Comparison of ENCODE assay signal across 25 cellular contexts in the genomic region with DNA sequence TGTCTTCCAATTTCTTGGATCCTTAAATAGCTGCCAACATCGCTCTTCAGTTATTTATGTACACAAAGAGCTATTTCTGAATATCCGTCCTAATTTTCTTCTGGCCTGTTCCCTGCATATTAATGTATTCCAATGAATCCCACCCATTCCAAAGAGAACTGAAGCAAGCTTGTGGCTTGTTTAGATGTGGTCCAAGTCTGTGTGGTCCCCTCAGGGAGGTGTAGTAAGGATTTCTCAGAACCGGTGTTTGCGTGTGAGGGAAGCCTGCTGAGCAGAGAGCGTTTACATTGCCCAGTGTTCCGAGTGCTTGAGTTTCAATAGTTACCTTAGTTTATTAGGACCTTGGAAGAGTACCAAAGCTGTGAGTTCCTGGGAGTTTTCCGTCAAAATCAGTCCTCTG. TPM values are rescaled to one million over a fixed set of nuclear protein-coding genes. Genes with fewer than 3 reads are reported as not detected.
A peak's percentile ranks its signal among the peaks of the same experiment; 100 is the strongest.
DNase-seq lines count a peak whose midpoint lies in the region; ATAC-seq, FAIRE-seq and TF ChIP-seq lines count a peak whose summit lies in the region.
"Had no signal": no experiment of that assay in that cellular context is flagged by ENCODE, and none has a peak within 500 bp of the region (broad histone marks: within the 10 kb centered on the region; RNA-seq: fewer than 3 reads in every experiment).

No MANE protein-coding gene starts in this region.

- H3K36me3 ChIP-seq in lower lobe of right lung: no peaks in the 10 kb centered on the region
- H3K36me3 ChIP-seq: ovary, transverse colon, WERI-Rb-1 had no signal

- TF ChIP-seq EP300 in Ishikawa (IDR thresholded peaks at IDR 0.05; ENCODE audit: borderline replicate concordance): peak; percentile 90

- DNase-seq in choroid plexus epithelial cell (ENCODE audit: low read depth) (peak; percentile 54), lower lobe of right lung (no peak), frontal cortex (ENCODE audit: low spot score in 2 of 2) (no peak), GM12892 (ENCODE audit: insufficient read length) (no peak)
- no peak for DNase-seq in activated effector memory CD4-positive, alpha-beta T cell treated with anti-CD3 and anti-CD28 coated beads, Interleukin-2, amount 50 U/mL, for 16 hours
- DNase-seq: activated CD4-positive, alpha-beta T cell treated with anti-CD3 and anti-CD28 coated beads, Interleukin-2, amount 50 U/mL, for 48 hours; activated naive CD4-positive, alpha-beta T cell treated with anti-CD3 and anti-CD28 coated beads, Interleukin-2, amount 50 U/mL, for 16 hours; COR-L47; dermis blood vessel endothelial cell; EL; foreskin melanocyte; HFFc6; MV-4-11; NCI-H187; ovary; SHP77; stimulated activated naive CD4-positive, alpha-beta T cell treated with Interleukin-2 at 50 U/mL for 16 hours; transverse colon; WERI-Rb-1 had no signal

- intact Hi-C loops in lower lobe of right lung (cut with DNase I): no loop called here

- H3K9me3 ChIP-seq in lower lobe of right lung: no peaks in the 10 kb centered on the region
- H3K9me3 ChIP-seq: ovary, transverse colon had no signal

- no peak overlapping the region for H3K4me3 ChIP-seq in choroid plexus epithelial cell (ENCODE audit: low read depth, low read length)
- H3K4me3 ChIP-seq in lower lobe of right lung: no peak overlapping the region
- H3K4me3 ChIP-seq: K562, lung, ovary, transverse colon had no signal

- TF ChIP-seq CTCF in C4-2B (conservative IDR thresholded peaks at IDR 0.05): no peak
- TF ChIP-seq CTCF in choroid plexus epithelial cell (conservative IDR thresholded peaks at IDR 0.05; ENCODE audit: low read depth, low read length): no peak
- TF ChIP-seq CTCF in lower lobe of right lung (IDR thresholded peaks at IDR 0.05): no peak

- no peak for TF ChIP-seq POLR2A in GM12892 (IDR thresholded peaks at IDR 0.05; ENCODE audit: low read depth, low read length)

- no peaks in the 10 kb centered on the region for H3K27me3 ChIP-seq in lower lobe of right lung (ENCODE audit: low read depth)
- H3K27me3 ChIP-seq: ovary, transverse colon had no signal

- no peak for FAIRE-seq in frontal cortex (lab: Jason Lieb, UNC)
- no peak for FAIRE-seq in GM12892 (lab: Jason Lieb, UNC)
- FAIRE-seq: GM18507, K562 had no signal

- ATAC-seq in lower lobe of right lung (peak in 1 of 2 donors; percentile 41), GM21737 (IDR thresholded peaks at IDR 0.05; ENCODE audit: unreplicated experiment) (no peak)
- ATAC-seq: K562 had no signal

- 0 out of 2 replicates have a peak, but pooled peaks have one; percentile 6 for TF ChIP-seq RAD21 in Ishikawa (IDR thresholded peaks at IDR 0.05; ENCODE audit: low read depth)

- H3K4me1 ChIP-seq in lower lobe of right lung: peaks cover 74% of the 10 kb centered on the region

- H3K27ac ChIP-seq in C4-2B: peak overlapping the region; percentile 55; the same call in 1 of the 2 replicates
- H3K27ac ChIP-seq in lower lobe of right lung: peak overlapping the region; percentile 51
- H3K27ac ChIP-seq: ovary, WERI-Rb-1 had no signal

TF ChIP-seq in Ishikawa, 13 proteins besides CTCF, POLR2A, EP300 and RAD21:
- TF ChIP-seq TEAD4 (IDR thresholded peaks at IDR 0.05) (peak; percentile 54), CREB1 (IDR thresholded peaks at IDR 0.05; ENCODE audit: low read depth) (no peak), TCF12 (IDR thresholded peaks at IDR 0.05; ENCODE audit: low read depth) (peak; percentile 75; the same call in 1 of the 2 replicates), ZBTB7A (IDR thresholded peaks at IDR 0.05; ENCODE audit: low read depth) (no peak), CEBPB (IDR thresholded peaks at IDR 0.05) (no peak), REST (IDR thresholded peaks at IDR 0.05; ENCODE audit: low read depth) (no peak), FOXM1 (IDR thresholded peaks at IDR 0.05; ENCODE audit: borderline replicate concordance, low read depth) (peak; percentile 53), USF1 (IDR thresholded peaks at IDR 0.05) (no peak), YY1 (IDR thresholded peaks at IDR 0.05; ENCODE audit: low read depth) (no peak), TAF1 (IDR thresholded peaks at IDR 0.05; ENCODE audit: low read depth) (no peak), NFIC (IDR thresholded peaks at IDR 0.05) (peak; percentile 88), EGR1 (IDR thresholded peaks at IDR 0.05) (no peak)
- TF ChIP-seq, protein P1, sequence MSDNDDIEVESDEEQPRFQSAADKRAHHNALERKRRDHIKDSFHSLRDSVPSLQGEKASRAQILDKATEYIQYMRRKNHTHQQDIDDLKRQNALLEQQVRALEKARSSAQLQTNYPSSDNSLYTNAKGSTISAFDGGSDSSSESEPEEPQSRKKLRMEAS (IDR thresholded peaks at IDR 0.05): no peak

RNA-seq across cellular contexts. Expression of gene IL1R1, which starts 25.1 kb away (rescaled TPM):
- total RNA-seq in lower lobe of right lung: 152 TPM
- total RNA-seq in frontal cortex: 0.41 TPM
- polyA plus RNA-seq in GM12892 (2012; ENCODE audit: missing spikeins): 0.40 TPM

Comparison
In these comparisons a context has a peak if more than half of its experiments do, and no peak if none do; other contexts are left out.
1. RNA of gene IL1R1, which starts 25.1 kb away (total RNA-seq): 152 TPM in lower lobe of right lung (single experiment); 0.41 TPM in frontal cortex (single experiment); every median in the first group is over 100 times any median in the second.